ENCODE assay signal across 1 cellular context in genomic region chr5:101783241-101784095, GRCh38.
TF ChIP-seq lines count a peak whose summit lies in the region.

No MANE protein-coding gene starts in this region.

TF ChIP-seq in GM23338, 12 proteins besides CTCF, POLR2A, EP300 and RAD21 (continued from another document):
- TF ChIP-seq, protein P1, sequence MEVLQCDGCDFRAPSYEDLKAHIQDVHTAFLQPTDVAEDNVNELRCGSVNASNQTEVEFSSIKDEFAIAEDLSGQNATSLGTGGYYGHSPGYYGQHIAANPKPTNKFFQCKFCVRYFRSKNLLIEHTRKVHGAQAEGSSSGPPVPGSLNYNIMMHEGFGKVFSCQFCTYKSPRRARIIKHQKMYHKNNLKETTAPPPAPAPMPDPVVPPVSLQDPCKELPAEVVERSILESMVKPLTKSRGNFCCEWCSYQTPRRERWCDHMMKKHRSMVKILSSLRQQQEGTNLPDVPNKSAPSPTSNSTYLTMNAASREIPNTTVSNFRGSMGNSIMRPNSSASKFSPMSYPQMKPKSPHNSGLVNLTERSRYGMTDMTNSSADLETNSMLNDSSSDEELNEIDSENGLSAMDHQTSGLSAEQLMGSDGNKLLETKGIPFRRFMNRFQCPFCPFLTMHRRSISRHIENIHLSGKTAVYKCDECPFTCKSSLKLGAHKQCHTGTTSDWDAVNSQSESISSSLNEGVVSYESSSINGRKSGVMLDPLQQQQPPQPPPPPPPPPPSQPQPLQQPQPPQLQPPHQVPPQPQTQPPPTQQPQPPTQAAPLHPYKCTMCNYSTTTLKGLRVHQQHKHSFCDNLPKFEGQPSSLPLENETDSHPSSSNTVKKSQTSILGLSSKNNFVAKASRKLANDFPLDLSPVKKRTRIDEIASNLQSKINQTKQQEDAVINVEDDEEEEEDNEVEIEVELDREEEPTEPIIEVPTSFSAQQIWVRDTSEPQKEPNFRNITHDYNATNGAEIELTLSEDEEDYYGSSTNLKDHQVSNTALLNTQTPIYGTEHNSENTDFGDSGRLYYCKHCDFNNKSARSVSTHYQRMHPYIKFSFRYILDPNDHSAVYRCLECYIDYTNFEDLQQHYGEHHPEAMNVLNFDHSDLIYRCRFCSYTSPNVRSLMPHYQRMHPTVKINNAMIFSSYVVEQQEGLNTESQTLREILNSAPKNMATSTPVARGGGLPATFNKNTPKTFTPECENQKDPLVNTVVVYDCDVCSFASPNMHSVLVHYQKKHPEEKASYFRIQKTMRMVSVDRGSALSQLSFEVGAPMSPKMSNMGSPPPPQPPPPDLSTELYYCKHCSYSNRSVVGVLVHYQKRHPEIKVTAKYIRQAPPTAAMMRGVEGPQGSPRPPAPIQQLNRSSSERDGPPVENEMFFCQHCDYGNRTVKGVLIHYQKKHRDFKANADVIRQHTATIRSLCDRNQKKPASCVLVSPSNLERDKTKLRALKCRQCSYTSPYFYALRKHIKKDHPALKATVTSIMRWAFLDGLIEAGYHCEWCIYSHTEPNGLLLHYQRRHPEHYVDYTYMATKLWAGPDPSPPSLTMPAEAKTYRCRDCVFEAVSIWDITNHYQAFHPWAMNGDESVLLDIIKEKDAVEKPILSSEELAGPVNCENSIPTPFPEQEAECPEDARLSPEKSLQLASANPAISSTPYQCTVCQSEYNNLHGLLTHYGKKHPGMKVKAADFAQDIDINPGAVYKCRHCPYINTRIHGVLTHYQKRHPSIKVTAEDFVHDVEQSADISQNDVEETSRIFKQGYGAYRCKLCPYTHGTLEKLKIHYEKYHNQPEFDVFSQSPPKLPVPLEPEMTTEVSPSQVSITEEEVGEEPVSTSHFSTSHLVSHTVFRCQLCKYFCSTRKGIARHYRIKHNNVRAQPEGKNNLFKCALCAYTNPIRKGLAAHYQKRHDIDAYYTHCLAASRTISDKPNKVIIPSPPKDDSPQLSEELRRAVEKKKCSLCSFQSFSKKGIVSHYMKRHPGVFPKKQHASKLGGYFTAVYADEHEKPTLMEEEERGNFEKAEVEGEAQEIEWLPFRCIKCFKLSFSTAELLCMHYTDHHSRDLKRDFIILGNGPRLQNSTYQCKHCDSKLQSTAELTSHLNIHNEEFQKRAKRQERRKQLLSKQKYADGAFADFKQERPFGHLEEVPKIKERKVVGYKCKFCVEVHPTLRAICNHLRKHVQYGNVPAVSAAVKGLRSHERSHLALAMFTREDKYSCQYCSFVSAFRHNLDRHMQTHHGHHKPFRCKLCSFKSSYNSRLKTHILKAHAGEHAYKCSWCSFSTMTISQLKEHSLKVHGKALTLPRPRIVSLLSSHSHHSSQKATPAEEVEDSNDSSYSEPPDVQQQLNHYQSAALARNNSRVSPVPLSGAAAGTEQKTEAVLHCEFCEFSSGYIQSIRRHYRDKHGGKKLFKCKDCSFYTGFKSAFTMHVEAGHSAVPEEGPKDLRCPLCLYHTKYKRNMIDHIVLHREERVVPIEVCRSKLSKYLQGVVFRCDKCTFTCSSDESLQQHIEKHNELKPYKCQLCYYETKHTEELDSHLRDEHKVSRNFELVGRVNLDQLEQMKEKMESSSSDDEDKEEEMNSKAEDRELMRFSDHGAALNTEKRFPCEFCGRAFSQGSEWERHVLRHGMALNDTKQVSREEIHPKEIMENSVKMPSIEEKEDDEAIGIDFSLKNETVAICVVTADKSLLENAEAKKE (CRISPR knock-in tag; IDR thresholded peaks at IDR 0.05): no peak
- TF ChIP-seq ZNF114 (CRISPR knock-in tag; IDR thresholded peaks at IDR 0.05) (no peak), CREB1 (CRISPR knock-in tag; IDR thresholded peaks at IDR 0.05; ENCODE audit: low read depth) (no peak), EZH2 (IDR thresholded peaks at IDR 0.05; ENCODE audit: low read depth, unreplicated experiment) (no peak), ZNF331 (CRISPR knock-in tag; IDR thresholded peaks at IDR 0.05; ENCODE audit: low read depth) (no peak)
